In the genomic region with DNA sequence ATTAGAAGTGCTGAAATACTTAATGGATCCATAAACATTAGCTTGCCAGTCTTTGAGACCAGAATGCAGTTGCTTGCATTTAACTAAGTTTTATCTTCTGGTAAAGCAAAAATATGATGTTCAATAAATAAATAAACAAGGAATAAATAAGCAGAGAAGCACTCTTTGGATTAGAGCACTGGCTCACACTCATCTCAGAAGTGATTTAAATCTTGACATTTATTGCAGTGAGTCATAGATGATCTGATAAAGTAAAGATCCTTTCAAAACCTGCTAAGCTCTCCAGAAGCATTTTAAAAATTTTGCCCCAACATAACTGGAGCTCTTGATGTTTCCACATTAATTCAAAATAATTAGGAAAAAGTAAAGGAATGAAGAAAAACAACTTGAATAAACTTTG, we compare ENCODE assay signal across 19 cellular contexts.
DNase-seq lines count a peak whose midpoint lies in the region; ATAC-seq, FAIRE-seq and TF ChIP-seq lines count a peak whose summit lies in the region.
"Had no signal": no experiment of that assay in that cellular context is flagged by ENCODE, and none has a peak within 500 bp of the region (broad histone marks: within the 10 kb centered on the region; RNA-seq: fewer than 3 reads in every experiment).

No MANE protein-coding gene starts in this region.

- FAIRE-seq in astrocyte (lab: Jason Lieb, UNC) = no peak
- FAIRE-seq in keratinocyte (lab: Jason Lieb, UNC) = peak; percentile 20
- FAIRE-seq: frontal cortex had no signal

- H3K36me3 ChIP-seq in astrocyte (ENCODE audit: insufficient read depth, low read length) (no peaks in the 10 kb centered on the region), keratinocyte (ENCODE audit: control insufficient read depth in 2 of 2, extremely low read depth in 1 of 2, insufficient read depth in 2 of 2, low read length in 2 of 2) (no peaks in the 10 kb centered on the region), GM23338 (ENCODE audit: insufficient read depth) (no peaks in the 10 kb centered on the region), hepatocyte (replicated peaks; ENCODE audit: insufficient read depth, low read depth) (no peaks in the 10 kb centered on the region)
- H3K36me3 ChIP-seq: WERI-Rb-1 had no signal

- peaks cover 7% of the 10 kb centered on the region for H3K9me3 Mint-ChIP-seq in astrocyte (ENCODE audit: unreplicated experiment)
- peaks cover 13% of the 10 kb centered on the region for H3K9me3 Mint-ChIP-seq in GM23338
- H3K9me3 Mint-ChIP-seq: activated T-helper 2 cell treated with anti-CD3 and anti-CD28 coated beads, Interferon-gamma antibody, Interleukin-2, Interleukin-4, amounts not matched to agents 10 μg/mL and 5 μg/mL and 100 μg/mL, durations not matched to agents 14 hours and 24 hours and 36 hours had no signal

- H3K4me1 ChIP-seq in astrocyte (ENCODE audit: insufficient read depth, low read length) = peaks cover 11% of the 10 kb centered on the region
- peaks cover 27% of the 10 kb centered on the region for H3K4me1 ChIP-seq in keratinocyte (ENCODE audit: control insufficient read depth, extremely low read depth, insufficient read depth, low read length)
- H3K4me1 ChIP-seq in GM23338 (ENCODE audit: insufficient read depth) = 0 out of 2 replicates have a peak, but pooled peaks cover 7% of the 10 kb centered on the region
- peaks cover 12% of the 10 kb centered on the region for H3K4me1 ChIP-seq in hepatocyte (ENCODE audit: insufficient read depth)

- H3K27me3 Mint-ChIP-seq in astrocyte (ENCODE audit: low read depth, unreplicated experiment) = no peaks in the 10 kb centered on the region
- no peaks in the 10 kb centered on the region for H3K27me3 Mint-ChIP-seq in GM23338 (ENCODE audit: insufficient read depth, low read depth, poor library complexity)
- H3K27me3 Mint-ChIP-seq: IgD-negative memory B cell had no signal

- H3K27me3 ChIP-seq in astrocyte (ENCODE audit: insufficient read depth, low read length) (no peaks in the 10 kb centered on the region), keratinocyte (ENCODE audit: control insufficient read depth, extremely low read depth, insufficient read depth, low read length) (no peaks in the 10 kb centered on the region), GM23338 (ENCODE audit: insufficient read depth) (no peaks in the 10 kb centered on the region), hepatocyte (no peaks in the 10 kb centered on the region)

- TF ChIP-seq CTCF in AG10803 (conservative IDR thresholded peaks at IDR 0.05; ENCODE audit: low read length) (no peak), astrocyte (IDR thresholded peaks at IDR 0.05; ENCODE audit: insufficient read depth, low read depth, low read length) (no peak), keratinocyte (optimal IDR thresholded peaks at IDR 0.05 in 1 of 3, IDR thresholded peaks at IDR 0.05 in 1 of 3, conservative IDR thresholded peaks at IDR 0.05 in 1 of 3; ENCODE audit: extremely low read depth in 1 of 3, insufficient read depth in 2 of 3, low read length in 3 of 3) (no peak), GM23338 (conservative IDR thresholded peaks at IDR 0.05; ENCODE audit: low read depth in 2 of 2) (no peak), hepatocyte (IDR thresholded peaks at IDR 0.05; ENCODE audit: poor library complexity) (no peak)

- H3K4me3 Mint-ChIP-seq in astrocyte (ENCODE audit: unreplicated experiment) (no peak overlapping the region), GM23338 (no peak overlapping the region)
- H3K4me3 Mint-ChIP-seq: IgD-negative memory B cell had no signal

- H3F3A ChIP-seq in GM23338 (replicated peaks; ENCODE audit: low read depth) = no peaks in the 10 kb centered on the region

- H2AFZ ChIP-seq in astrocyte (ENCODE audit: low read depth, low read length) = no peak overlapping the region
- no peak overlapping the region for H2AFZ ChIP-seq in keratinocyte (ENCODE audit: control insufficient read depth, low read length)
- H2AFZ ChIP-seq in GM23338 = no peak overlapping the region
- no peak overlapping the region for H2AFZ ChIP-seq in hepatocyte

- H3K27ac ChIP-seq in astrocyte (ENCODE audit: low read depth, low read length) (no peak overlapping the region), keratinocyte (ENCODE audit: control insufficient read depth, insufficient read depth, low read length) (no peak overlapping the region), GM23338 (ENCODE audit: low read depth) (no peak overlapping the region), hepatocyte (no peak overlapping the region)
- H3K27ac ChIP-seq: WERI-Rb-1 had no signal

- H3K4me2 ChIP-seq in astrocyte (ENCODE audit: low read length) (no peak overlapping the region), keratinocyte (ENCODE audit: control insufficient read depth, extremely low read depth, insufficient read depth, low read depth, low read length) (no peak overlapping the region), GM23338 (no peak overlapping the region), hepatocyte (no peak overlapping the region)

- H3K4me3 ChIP-seq in AG10803 (ENCODE audit: low read length) (no peak overlapping the region), astrocyte (ENCODE audit: insufficient read depth, low read depth, low read length) (no peak overlapping the region), keratinocyte (ENCODE audit: control insufficient read depth in 2 of 3, extremely low read depth in 1 of 3, insufficient read depth in 2 of 3, low read depth in 1 of 3, low read length in 3 of 3) (no peak overlapping the region), GM23338 (no peak overlapping the region), hepatocyte (no peak overlapping the region)

- H4K20me1 ChIP-seq in astrocyte (ENCODE audit: insufficient read depth, low read length) (no peaks in the 10 kb centered on the region), keratinocyte (ENCODE audit: control insufficient read depth, extremely low read depth, insufficient read depth, low read length) (no peaks in the 10 kb centered on the region), GM23338 (replicated peaks; ENCODE audit: insufficient read depth) (no peaks in the 10 kb centered on the region), hepatocyte (ENCODE audit: insufficient read depth, poor library complexity, severe bottlenecking) (no peaks in the 10 kb centered on the region)

- H3K36me3 Mint-ChIP-seq in astrocyte (ENCODE audit: low read depth, unreplicated experiment) = no peaks in the 10 kb centered on the region
- peaks cover 11% of the 10 kb centered on the region for H3K36me3 Mint-ChIP-seq in GM23338 (ENCODE audit: low read depth)

- no peaks in the 10 kb centered on the region for H3K9me3 ChIP-seq in astrocyte (ENCODE audit: insufficient read depth, low read depth, low read length)
- H3K9me3 ChIP-seq in keratinocyte (ENCODE audit: control insufficient read depth, low read depth, low read length) = no peaks in the 10 kb centered on the region
- H3K9me3 ChIP-seq in hepatocyte (ENCODE audit: low read depth) = no peaks in the 10 kb centered on the region

- no peaks in the 10 kb centered on the region for H3K9me2 ChIP-seq in GM23338 (ENCODE audit: insufficient read depth)
- no peaks in the 10 kb centered on the region for H3K9me2 ChIP-seq in hepatocyte (replicated peaks; ENCODE audit: insufficient read depth)

- DNase-seq in AG10803 (ENCODE audit: low read depth) = peak; percentile 18
- peak; percentile 8 for DNase-seq in HPDE6-E6E7 (ENCODE audit: extremely low spot score)
- peak; percentile 47 for DNase-seq in astrocyte (ENCODE audit: low read depth)
- DNase-seq in keratinocyte (ENCODE audit: low read depth, low spot score) = no peak
- DNase-seq in medulla oblongata (ENCODE audit: extremely low spot score) = no peak
- DNase-seq in GM23338 (ENCODE audit: low spot score) = no peak
- no peak for DNase-seq in hepatocyte (ENCODE audit: low spot score)
- DNase-seq in activated T-cell treated with anti-CD3 and anti-CD28 coated beads, Interleukin-2, amount 50 U/mL, for 48 hours = no peak
- DNase-seq: anterior cingulate cortex; midbrain; NCI-H1417 treated with DMSO at 0.1 percent for 48 hours; NCI-H2227 treated with DMSO at 0.1 percent for 48 hours; nucleus accumbens; stimulated activated naive CD4-positive, alpha-beta T cell; SW 1271; WERI-Rb-1 had no signal

- H3K9me1 ChIP-seq in keratinocyte (ENCODE audit: control insufficient read depth, extremely low read depth, insufficient read depth, low read length) = no peaks in the 10 kb centered on the region

- ATAC-seq in GM23338 = no peak

- H3K9ac ChIP-seq in astrocyte (ENCODE audit: low read length) (no peak overlapping the region), keratinocyte (ENCODE audit: control insufficient read depth, extremely low read depth, insufficient read depth, low read length) (no peak overlapping the region)

- dilution Hi-C loops in keratinocyte (cut with MboI; ENCODE audit: extremely low pct_ligation_motif_present, low sequenced_read_pairs) = no loop called here

- H3K4me1 Mint-ChIP-seq in astrocyte (ENCODE audit: low read depth, unreplicated experiment) = peaks cover 12% of the 10 kb centered on the region
- H3K4me1 Mint-ChIP-seq in GM23338 = peaks cover 5% of the 10 kb centered on the region

- H3K27ac Mint-ChIP-seq in astrocyte (ENCODE audit: unreplicated experiment) = no peak overlapping the region
- no peak overlapping the region for H3K27ac Mint-ChIP-seq in GM23338
- H3K27ac Mint-ChIP-seq: activated T-helper 2 cell treated with anti-CD3 and anti-CD28 coated beads, Interferon-gamma antibody, Interleukin-2, Interleukin-4, amounts not matched to agents 10 μg/mL and 5 μg/mL and 100 μg/mL, durations not matched to agents 14 hours and 24 hours and 36 hours had no signal

- no peaks in the 10 kb centered on the region for H3K79me2 ChIP-seq in astrocyte (ENCODE audit: insufficient read depth, low read length)
- H3K79me2 ChIP-seq in keratinocyte (ENCODE audit: control insufficient read depth, insufficient read depth, low read length) = no peaks in the 10 kb centered on the region
- no peaks in the 10 kb centered on the region for H3K79me2 ChIP-seq in GM23338 (replicated peaks; ENCODE audit: insufficient read depth)
- H3K79me2 ChIP-seq in hepatocyte = no peaks in the 10 kb centered on the region

TF ChIP-seq in GM23338, 12 proteins besides CTCF, POLR2A, EP300 and RAD21 (continues in another document):
- TF ChIP-seq EZH2phosphoT487 (IDR thresholded peaks at IDR 0.05; ENCODE audit: unreplicated experiment) (no peak), JUNB (IDR thresholded peaks at IDR 0.05; ENCODE audit: unreplicated experiment) (no peak), ZNF331 (CRISPR knock-in tag; IDR thresholded peaks at IDR 0.05; ENCODE audit: low read depth) (no peak), ZNF114 (CRISPR knock-in tag; IDR thresholded peaks at IDR 0.05) (no peak), CREB1 (CRISPR knock-in tag; IDR thresholded peaks at IDR 0.05; ENCODE audit: low read depth) (no peak), NANOG (IDR thresholded peaks at IDR 0.05; ENCODE audit: borderline replicate concordance) (no peak), EZH2 (IDR thresholded peaks at IDR 0.05; ENCODE audit: low read depth, unreplicated experiment) (no peak), STAT1 (IDR thresholded peaks at IDR 0.05; ENCODE audit: unreplicated experiment) (no peak)

Comparison
In these comparisons a context has a peak if more than half of its experiments do, and no peak if none do; other contexts are left out.
1. DNase-seq: peak in AG10803 (single experiment), HPDE6-E6E7 (single experiment) and astrocyte (single experiment); none in keratinocyte (single experiment), medulla oblongata (single experiment), GM23338 (single experiment), hepatocyte (single experiment) and activated T-cell treated with anti-CD3 and anti-CD28 coated beads, Interleukin-2, amount 50 U/mL, for 48 hours (0 of 2).